Comparison of ENCODE assay signal across 13 cellular contexts in the genomic region with DNA sequence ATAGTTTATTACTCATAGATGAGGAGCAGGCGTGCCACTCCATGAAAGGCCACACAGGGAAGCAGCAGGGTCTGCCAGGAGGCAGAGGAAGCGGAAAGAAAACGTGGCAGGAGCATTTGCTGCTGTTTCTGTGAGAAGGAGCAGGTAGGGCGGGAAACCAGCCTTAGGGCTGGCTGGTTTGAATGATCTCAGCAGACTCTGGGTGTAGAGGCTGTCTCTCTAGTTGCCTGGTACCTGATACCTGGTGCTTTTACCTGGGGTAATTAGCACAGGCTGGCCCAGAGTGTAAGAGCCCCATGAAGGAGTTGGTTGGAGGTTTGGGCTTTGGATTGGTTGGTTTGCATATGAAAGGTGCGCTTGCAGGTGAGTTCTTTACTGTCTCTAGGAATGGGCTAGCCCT.
"Had no signal": no experiment of that assay in that cellular context is flagged by ENCODE, and none has a peak within 500 bp of the region (broad histone marks: within the 10 kb centered on the region; RNA-seq: fewer than 3 reads in every experiment).

No MANE protein-coding gene starts in this region.

- ATAC-seq: activated CD8-positive, alpha-beta memory T cell treated with anti-CD3 and anti-CD28 coated beads, Interleukin-2, amount 10 ng/mL, durations not matched to agents 7 days and 5 days; body of pancreas; esophagus mucosa; gastrocnemius medialis had no signal

- H3K27ac Mint-ChIP-seq: activated CD4-positive, alpha-beta memory T cell treated with anti-CD3 and anti-CD28 coated beads for 36 hours; activated CD8-positive, alpha-beta memory T cell treated with anti-CD3 and anti-CD28 coated beads, Interleukin-2, amount 10 ng/mL, durations not matched to agents 7 days and 5 days; activated naive CD4-positive, alpha-beta T cell treated with anti-CD3 and anti-CD28 coated beads for 36 hours; progenitor cell of endocrine pancreas; T-helper 1 cell treated with Interleukin-12 subunit alpha and Interleukin-12 subunit beta and Interleukin-4 antibody, amounts not matched to agents 30 μg/mL and 1 μg/mL, for 36 hours had no signal

- H3K27me3 Mint-ChIP-seq: activated CD4-positive, alpha-beta memory T cell treated with anti-CD3 and anti-CD28 coated beads for 36 hours; activated CD8-positive, alpha-beta memory T cell treated with anti-CD3 and anti-CD28 coated beads, Interleukin-2, amount 10 ng/mL, durations not matched to agents 7 days and 5 days had no signal

- H3K9me3 ChIP-seq: body of pancreas, gastrocnemius medialis, thyroid gland had no signal

- H3K4me1 ChIP-seq: body of pancreas, gastrocnemius medialis, thyroid gland had no signal

- H3K4me3 Mint-ChIP-seq: activated CD4-positive, alpha-beta memory T cell treated with anti-CD3 and anti-CD28 coated beads for 36 hours; activated CD8-positive, alpha-beta memory T cell treated with anti-CD3 and anti-CD28 coated beads, Interleukin-2, amount 10 ng/mL, durations not matched to agents 7 days and 5 days; activated naive CD4-positive, alpha-beta T cell treated with anti-CD3 and anti-CD28 coated beads for 36 hours; T-helper 1 cell treated with Interleukin-12 subunit alpha and Interleukin-12 subunit beta and Interleukin-4 antibody, amounts not matched to agents 30 μg/mL and 1 μg/mL, for 36 hours had no signal

- H3K4me3 ChIP-seq: body of pancreas, gastrocnemius medialis, lung, thyroid gland had no signal

- H3K27ac ChIP-seq: body of pancreas, gastrocnemius medialis, thyroid gland had no signal

- DNase-seq: activated CD4-positive, alpha-beta memory T cell treated with anti-CD3 and anti-CD28 coated beads for 36 hours; activated CD4-positive, alpha-beta T cell treated with anti-CD3 and anti-CD28 coated beads for 4 hours; activated CD8-positive, alpha-beta memory T cell treated with anti-CD3 and anti-CD28 coated beads, Interleukin-2, amount 10 ng/mL, durations not matched to agents 7 days and 5 days; activated naive CD4-positive, alpha-beta T cell treated with anti-CD3 and anti-CD28 coated beads for 36 hours; body of pancreas; gastrocnemius medialis; head of caudate nucleus; stimulated activated naive CD4-positive, alpha-beta T cell treated with Interleukin-2 at 50 U/mL for 16 hours; thyroid gland had no signal

- H3K36me3 ChIP-seq: gastrocnemius medialis, thyroid gland had no signal

- H3K27me3 ChIP-seq: body of pancreas, thyroid gland had no signal

- H3K9me3 Mint-ChIP-seq: activated CD4-positive, alpha-beta memory T cell treated with anti-CD3 and anti-CD28 coated beads for 36 hours; activated naive CD4-positive, alpha-beta T cell treated with anti-CD3 and anti-CD28 coated beads for 36 hours; T-helper 1 cell treated with Interleukin-12 subunit alpha and Interleukin-12 subunit beta and Interleukin-4 antibody, amounts not matched to agents 30 μg/mL and 1 μg/mL, for 36 hours had no signal
